Comparison of ENCODE assay signal across 1 cellular context in the genomic region with DNA sequence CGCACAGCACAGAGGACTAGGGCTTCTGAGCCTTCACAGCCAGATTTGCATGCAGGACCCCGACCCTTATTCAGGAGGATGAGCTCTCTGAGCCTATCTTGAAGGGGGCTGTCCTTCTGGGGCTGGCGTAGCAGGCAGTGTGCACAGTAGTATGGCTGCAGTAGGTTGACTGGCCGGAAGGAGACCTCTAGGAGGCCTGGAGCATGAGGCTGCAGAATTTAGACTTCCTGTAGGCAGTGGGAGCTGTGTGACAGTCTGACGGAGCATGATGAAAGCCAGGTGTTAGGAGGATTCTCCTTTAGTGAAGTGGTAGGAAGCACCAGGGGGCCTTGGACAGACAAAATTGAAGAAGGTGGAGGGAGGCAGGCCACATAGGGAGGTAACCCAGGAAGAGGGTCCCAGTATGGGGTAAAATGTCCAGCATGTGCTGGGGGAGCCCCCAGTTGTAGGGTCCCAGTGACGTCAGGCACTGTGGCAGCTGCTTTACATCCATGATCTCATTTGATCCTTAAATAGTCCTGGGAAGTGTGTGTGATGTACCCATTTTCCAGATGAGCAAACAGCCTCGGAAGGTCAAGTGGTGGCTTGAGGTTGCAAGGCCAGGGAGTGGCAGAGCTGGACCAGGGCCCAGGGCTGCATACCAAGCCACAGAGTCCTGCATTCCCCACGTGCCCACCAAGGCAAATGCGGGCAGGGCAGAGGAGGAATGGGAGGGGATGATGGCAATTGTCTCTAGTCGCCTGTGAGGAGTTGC.
TF ChIP-seq lines count a peak whose summit lies in the region.

No MANE protein-coding gene starts in this region.

TF ChIP-seq in K562, 482 proteins besides CTCF, POLR2A, EP300 and RAD21 (continued from another document):
- TF ChIP-seq, protein P1, sequence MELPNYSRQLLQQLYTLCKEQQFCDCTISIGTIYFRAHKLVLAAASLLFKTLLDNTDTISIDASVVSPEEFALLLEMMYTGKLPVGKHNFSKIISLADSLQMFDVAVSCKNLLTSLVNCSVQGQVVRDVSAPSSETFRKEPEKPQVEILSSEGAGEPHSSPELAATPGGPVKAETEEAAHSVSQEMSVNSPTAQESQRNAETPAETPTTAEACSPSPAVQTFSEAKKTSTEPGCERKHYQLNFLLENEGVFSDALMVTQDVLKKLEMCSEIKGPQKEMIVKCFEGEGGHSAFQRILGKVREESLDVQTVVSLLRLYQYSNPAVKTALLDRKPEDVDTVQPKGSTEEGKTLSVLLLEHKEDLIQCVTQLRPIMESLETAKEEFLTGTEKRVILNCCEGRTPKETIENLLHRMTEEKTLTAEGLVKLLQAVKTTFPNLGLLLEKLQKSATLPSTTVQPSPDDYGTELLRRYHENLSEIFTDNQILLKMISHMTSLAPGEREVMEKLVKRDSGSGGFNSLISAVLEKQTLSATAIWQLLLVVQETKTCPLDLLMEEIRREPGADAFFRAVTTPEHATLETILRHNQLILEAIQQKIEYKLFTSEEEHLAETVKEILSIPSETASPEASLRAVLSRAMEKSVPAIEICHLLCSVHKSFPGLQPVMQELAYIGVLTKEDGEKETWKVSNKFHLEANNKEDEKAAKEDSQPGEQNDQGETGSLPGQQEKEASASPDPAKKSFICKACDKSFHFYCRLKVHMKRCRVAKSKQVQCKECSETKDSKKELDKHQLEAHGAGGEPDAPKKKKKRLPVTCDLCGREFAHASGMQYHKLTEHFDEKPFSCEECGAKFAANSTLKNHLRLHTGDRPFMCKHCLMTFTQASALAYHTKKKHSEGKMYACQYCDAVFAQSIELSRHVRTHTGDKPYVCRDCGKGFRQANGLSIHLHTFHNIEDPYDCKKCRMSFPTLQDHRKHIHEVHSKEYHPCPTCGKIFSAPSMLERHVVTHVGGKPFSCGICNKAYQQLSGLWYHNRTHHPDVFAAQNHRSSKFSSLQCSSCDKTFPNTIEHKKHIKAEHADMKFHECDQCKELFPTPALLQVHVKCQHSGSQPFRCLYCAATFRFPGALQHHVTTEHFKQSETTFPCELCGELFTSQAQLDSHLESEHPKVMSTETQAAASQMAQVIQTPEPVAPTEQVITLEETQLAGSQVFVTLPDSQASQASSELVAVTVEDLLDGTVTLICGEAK (IDR thresholded peaks at IDR 0.05), result peak; percentile 62; the same call in 1 of the 2 replicates
- TF ChIP-seq, protein P1 (CRISPR knock-in tag; IDR thresholded peaks at IDR 0.05), result no peak
- TF ChIP-seq MAFF (IDR thresholded peaks at IDR 0.05; ENCODE audit: low read length), result no peak
- TF ChIP-seq, protein P2, sequence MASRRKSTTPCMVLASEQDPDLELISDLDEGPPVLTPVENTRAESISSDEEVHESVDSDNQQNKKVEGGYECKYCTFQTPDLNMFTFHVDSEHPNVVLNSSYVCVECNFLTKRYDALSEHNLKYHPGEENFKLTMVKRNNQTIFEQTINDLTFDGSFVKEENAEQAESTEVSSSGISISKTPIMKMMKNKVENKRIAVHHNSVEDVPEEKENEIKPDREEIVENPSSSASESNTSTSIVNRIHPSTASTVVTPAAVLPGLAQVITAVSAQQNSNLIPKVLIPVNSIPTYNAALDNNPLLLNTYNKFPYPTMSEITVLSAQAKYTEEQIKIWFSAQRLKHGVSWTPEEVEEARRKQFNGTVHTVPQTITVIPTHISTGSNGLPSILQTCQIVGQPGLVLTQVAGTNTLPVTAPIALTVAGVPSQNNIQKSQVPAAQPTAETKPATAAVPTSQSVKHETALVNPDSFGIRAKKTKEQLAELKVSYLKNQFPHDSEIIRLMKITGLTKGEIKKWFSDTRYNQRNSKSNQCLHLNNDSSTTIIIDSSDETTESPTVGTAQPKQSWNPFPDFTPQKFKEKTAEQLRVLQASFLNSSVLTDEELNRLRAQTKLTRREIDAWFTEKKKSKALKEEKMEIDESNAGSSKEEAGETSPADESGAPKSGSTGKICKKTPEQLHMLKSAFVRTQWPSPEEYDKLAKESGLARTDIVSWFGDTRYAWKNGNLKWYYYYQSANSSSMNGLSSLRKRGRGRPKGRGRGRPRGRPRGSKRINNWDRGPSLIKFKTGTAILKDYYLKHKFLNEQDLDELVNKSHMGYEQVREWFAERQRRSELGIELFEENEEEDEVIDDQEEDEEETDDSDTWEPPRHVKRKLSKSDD (conservative IDR thresholded peaks at IDR 0.05; ENCODE audit: low read length), result no peak
- TF ChIP-seq, protein P3, sequence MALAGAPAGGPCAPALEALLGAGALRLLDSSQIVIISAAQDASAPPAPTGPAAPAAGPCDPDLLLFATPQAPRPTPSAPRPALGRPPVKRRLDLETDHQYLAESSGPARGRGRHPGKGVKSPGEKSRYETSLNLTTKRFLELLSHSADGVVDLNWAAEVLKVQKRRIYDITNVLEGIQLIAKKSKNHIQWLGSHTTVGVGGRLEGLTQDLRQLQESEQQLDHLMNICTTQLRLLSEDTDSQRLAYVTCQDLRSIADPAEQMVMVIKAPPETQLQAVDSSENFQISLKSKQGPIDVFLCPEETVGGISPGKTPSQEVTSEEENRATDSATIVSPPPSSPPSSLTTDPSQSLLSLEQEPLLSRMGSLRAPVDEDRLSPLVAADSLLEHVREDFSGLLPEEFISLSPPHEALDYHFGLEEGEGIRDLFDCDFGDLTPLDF (CRISPR knock-in tag; IDR thresholded peaks at IDR 0.05), result no peak
- no peak for TF ChIP-seq ZNF121 (CRISPR knock-in tag; conservative IDR thresholded peaks at IDR 0.05)
- no peak for TF ChIP-seq GATAD2B (IDR thresholded peaks at IDR 0.05; ENCODE audit: borderline replicate concordance)
- TF ChIP-seq MEIS2 (IDR thresholded peaks at IDR 0.05; ENCODE audit: partially characterized antibody), result peak; percentile 36
- TF ChIP-seq, protein P4, sequence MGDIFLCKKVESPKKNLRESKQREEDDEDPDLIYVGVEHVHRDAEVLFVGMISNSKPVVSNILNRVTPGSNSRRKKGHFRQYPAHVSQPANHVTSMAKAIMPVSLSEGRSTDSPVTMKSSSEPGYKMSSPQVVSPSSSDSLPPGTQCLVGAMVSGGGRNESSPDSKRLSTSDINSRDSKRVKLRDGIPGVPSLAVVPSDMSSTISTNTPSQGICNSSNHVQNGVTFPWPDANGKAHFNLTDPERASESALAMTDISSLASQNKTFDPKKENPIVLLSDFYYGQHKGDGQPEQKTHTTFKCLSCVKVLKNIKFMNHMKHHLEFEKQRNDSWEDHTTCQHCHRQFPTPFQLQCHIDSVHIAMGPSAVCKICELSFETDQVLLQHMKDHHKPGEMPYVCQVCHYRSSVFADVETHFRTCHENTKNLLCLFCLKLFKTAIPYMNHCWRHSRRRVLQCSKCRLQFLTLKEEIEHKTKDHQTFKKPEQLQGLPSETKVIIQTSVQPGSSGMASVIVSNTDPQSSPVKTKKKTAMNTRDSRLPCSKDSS (IDR thresholded peaks at IDR 0.05; ENCODE audit: low read depth, partially characterized antibody), result no peak
- TF ChIP-seq, protein P5, sequence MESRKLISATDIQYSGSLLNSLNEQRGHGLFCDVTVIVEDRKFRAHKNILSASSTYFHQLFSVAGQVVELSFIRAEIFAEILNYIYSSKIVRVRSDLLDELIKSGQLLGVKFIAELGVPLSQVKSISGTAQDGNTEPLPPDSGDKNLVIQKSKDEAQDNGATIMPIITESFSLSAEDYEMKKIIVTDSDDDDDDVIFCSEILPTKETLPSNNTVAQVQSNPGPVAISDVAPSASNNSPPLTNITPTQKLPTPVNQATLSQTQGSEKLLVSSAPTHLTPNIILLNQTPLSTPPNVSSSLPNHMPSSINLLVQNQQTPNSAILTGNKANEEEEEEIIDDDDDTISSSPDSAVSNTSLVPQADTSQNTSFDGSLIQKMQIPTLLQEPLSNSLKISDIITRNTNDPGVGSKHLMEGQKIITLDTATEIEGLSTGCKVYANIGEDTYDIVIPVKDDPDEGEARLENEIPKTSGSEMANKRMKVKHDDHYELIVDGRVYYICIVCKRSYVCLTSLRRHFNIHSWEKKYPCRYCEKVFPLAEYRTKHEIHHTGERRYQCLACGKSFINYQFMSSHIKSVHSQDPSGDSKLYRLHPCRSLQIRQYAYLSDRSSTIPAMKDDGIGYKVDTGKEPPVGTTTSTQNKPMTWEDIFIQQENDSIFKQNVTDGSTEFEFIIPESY (CRISPR knock-in tag; IDR thresholded peaks at IDR 0.05), result no peak
- TF ChIP-seq ESRRA (IDR thresholded peaks at IDR 0.05; ENCODE audit: borderline replicate concordance, low read depth), result peak; percentile 78
